8 cellular contexts compared by ENCODE assay signal in genomic region chr4:3955361-3956164, GRCh38.
A peak's percentile ranks its signal among the peaks of the same experiment; 100 is the strongest.
DNase-seq lines count a peak whose midpoint lies in the region; FAIRE-seq and TF ChIP-seq lines count a peak whose summit lies in the region.
"Not testable (repeated sequence)": the region's sequence is repeated elsewhere in the genome, so short reads cannot be mapped to it uniquely, and the experiment has no call there.

No MANE protein-coding gene starts in this region.

- H3K4me3 ChIP-seq in fibroblast of the aortic adventitia (ENCODE audit: low read depth, low read length): peak overlapping the region; percentile 69

- CTCF ChIA-PET in RWPE1 (lab: Yijun Ruan, JAX): not testable (repeated sequence)

- H3K27ac Mint-ChIP-seq in nephron progenitor cell: peak overlapping the region; percentile 96
- H3K27ac Mint-ChIP-seq in stimulated activated naive CD8-positive, alpha-beta T cell treated with anti-CD3 and anti-CD28 coated beads, Interleukin-15, Interleukin-2, amounts not matched to agents 100 ng/mL and 50 ng/mL, for 24 hours: peak overlapping the region; percentile 99

- TF ChIP-seq CTCF in RWPE1 (conservative IDR thresholded peaks at IDR 0.05; ENCODE audit: low read depth); fibroblast of the aortic adventitia (IDR thresholded peaks at IDR 0.05; ENCODE audit: insufficient read depth, low read length); nephron progenitor cell (IDR thresholded peaks at IDR 0.05): not testable (repeated sequence)

- DNase-seq in EL (peak; percentile 99), H54 (ENCODE audit: insufficient read length, low spot score) (peak; percentile 52), LoVo (ENCODE audit: low spot score) (peak; percentile 97), RWPE1 (ENCODE audit: low spot score) (peak; percentile 73), fibroblast of the aortic adventitia (ENCODE audit: low read depth) (peak; percentile 95), nephron progenitor cell (peak; percentile 99)
- peak; percentile 99 for DNase-seq in activated effector memory CD4-positive, alpha-beta T cell treated with anti-CD3 and anti-CD28 coated beads, Interleukin-2, amount 50 U/mL, for 16 hours

- H3K27ac ChIP-seq in RWPE1: peak overlapping the region; percentile 86

- H3K27me3 Mint-ChIP-seq in nephron progenitor cell (ENCODE audit: low read depth, poor library complexity); stimulated activated naive CD8-positive, alpha-beta T cell treated with anti-CD3 and anti-CD28 coated beads, Interleukin-15, Interleukin-2, amounts not matched to agents 100 ng/mL and 50 ng/mL, for 24 hours: not testable (repeated sequence)

- H3K9me3 Mint-ChIP-seq in nephron progenitor cell; stimulated activated naive CD8-positive, alpha-beta T cell treated with anti-CD3 and anti-CD28 coated beads, Interleukin-15, Interleukin-2, amounts not matched to agents 100 ng/mL and 50 ng/mL, for 24 hours: not testable (repeated sequence)

- not testable (repeated sequence) for H3K36me3 Mint-ChIP-seq in nephron progenitor cell (ENCODE audit: low read depth); stimulated activated naive CD8-positive, alpha-beta T cell treated with anti-CD3 and anti-CD28 coated beads, Interleukin-15, Interleukin-2, amounts not matched to agents 100 ng/mL and 50 ng/mL, for 24 hours (ENCODE audit: low read depth)

- not testable (repeated sequence) for FAIRE-seq in H54 (lab: Jason Lieb, UNC)

- peak overlapping the region; percentile 91 for H3K4me3 Mint-ChIP-seq in nephron progenitor cell
- H3K4me3 Mint-ChIP-seq in stimulated activated naive CD8-positive, alpha-beta T cell treated with anti-CD3 and anti-CD28 coated beads, Interleukin-15, Interleukin-2, amounts not matched to agents 100 ng/mL and 50 ng/mL, for 24 hours: peak overlapping the region; percentile 97

- TF ChIP-seq POLR2A in H54 (IDR thresholded peaks at IDR 0.05; ENCODE audit: low read depth, low read length): peak; percentile 39; the same call in 1 of the 2 replicates

- POLR2A ChIA-PET in RWPE1 (lab: Yijun Ruan, JAX; ENCODE audit: low non-redundant PET): not testable (repeated sequence)

- H3K4me1 Mint-ChIP-seq in nephron progenitor cell: peaks cover 17% of the 10 kb centered on the region
- H3K4me1 Mint-ChIP-seq in stimulated activated naive CD8-positive, alpha-beta T cell treated with anti-CD3 and anti-CD28 coated beads, Interleukin-15, Interleukin-2, amounts not matched to agents 100 ng/mL and 50 ng/mL, for 24 hours (ENCODE audit: low read depth): peaks cover 16% of the 10 kb centered on the region

Comparison
In these comparisons a context has a peak if more than half of its experiments do, and no peak if none do; other contexts are left out.
1. Peak in every context shown above with its lines: DNase-seq, H3K4me3 ChIP-seq and H3K27ac ChIP-seq.